Comparison of ENCODE assay signal across 22 cellular contexts in the genomic region with DNA sequence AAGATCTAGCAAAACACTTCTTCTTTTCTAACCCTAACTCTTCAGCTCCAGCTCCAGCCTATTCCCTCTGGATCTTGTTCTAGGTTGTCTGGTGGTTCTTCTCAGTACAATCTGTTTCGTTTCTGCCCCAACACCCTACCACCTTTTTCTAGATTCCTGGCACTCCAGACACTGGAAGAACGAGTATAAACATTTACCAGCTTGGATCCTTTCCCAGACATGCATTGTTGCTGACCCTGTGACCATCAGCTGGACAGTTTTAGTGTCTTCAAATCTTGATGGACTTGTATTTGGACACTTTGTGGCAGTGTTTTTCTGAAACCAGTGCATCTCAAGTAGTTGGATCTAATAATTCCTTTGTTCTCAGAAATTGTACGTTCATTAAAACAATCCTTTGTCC. TPM values are rescaled to one million over a fixed set of nuclear protein-coding genes. Genes with fewer than 3 reads are reported as not detected.
DNase-seq lines count a peak whose midpoint lies in the region; ATAC-seq, FAIRE-seq and TF ChIP-seq lines count a peak whose summit lies in the region.
"Had no signal": no experiment of that assay in that cellular context is flagged by ENCODE, and none has a peak within 500 bp of the region (broad histone marks: within the 10 kb centered on the region; RNA-seq: fewer than 3 reads in every experiment).

No MANE protein-coding gene starts in this region.

- H3K9ac ChIP-seq in liver (ENCODE audit: low read depth in 1 of 2, low read length in 2 of 2) (no peak overlapping the region), HepG2 (ENCODE audit: insufficient read depth, low read depth, low read length) (no peak overlapping the region), endodermal cell (ENCODE audit: extremely low read depth, low read length, poor library complexity, severe bottlenecking) (peak overlapping the region; percentile 41)

- H3K4me3 ChIP-seq in liver (ENCODE audit: low read depth in 1 of 3, low read length in 3 of 3): no peak overlapping the region
- no peak overlapping the region for H3K4me3 ChIP-seq in HepG2 (replicated peaks in 1 of 3; ENCODE audit: insufficient read depth in 1 of 3, low read depth in 2 of 3, low read length in 3 of 3)
- H3K4me3 ChIP-seq in endodermal cell (ENCODE audit: low read length): peak overlapping the region; percentile 36
- no peak overlapping the region for H3K4me3 ChIP-seq in right lobe of liver
- H3K4me3 ChIP-seq: SK-N-MC had no signal

- ATAC-seq in HepG2: no peak
- ATAC-seq in right lobe of liver: peak; percentile 91 to 98 (median 95)
- ATAC-seq in HG02852 (IDR thresholded peaks at IDR 0.05; ENCODE audit: unreplicated experiment): no peak
- ATAC-seq: Panc1, Right ventricle myocardium inferior had no signal

- H3K4me2 ChIP-seq in HepG2 (ENCODE audit: low read depth, low read length): no peak overlapping the region

- H3K27ac ChIP-seq in liver (ENCODE audit: low read depth in 1 of 2, low read length in 2 of 2) (no peak overlapping the region), HepG2 (ENCODE audit: extremely low read length, insufficient read depth, low read length) (no peak overlapping the region), endodermal cell (ENCODE audit: low read depth, low read length) (peak overlapping the region; percentile 12), right lobe of liver (no peak overlapping the region)
- H3K27ac ChIP-seq: C4-2B, SK-N-MC had no signal

- H3K4me3 Mint-ChIP-seq in endodermal cell: no peak overlapping the region
- H3K4me3 Mint-ChIP-seq: IgD-negative memory B cell had no signal

- DNase-seq in HepG2 (ENCODE audit: low spot score) (no peak), endodermal cell (no peak), right lobe of liver (peak in 1 of 3 donors; percentile 53), UCSD-AML1 (lab: John Stamatoyannopoulos, UW; ENCODE audit: unreplicated experiment) (no peak), NCI-H2081 treated with DMSO at 0.1 percent for 48 hours (lab: John Stamatoyannopoulos, UW) (no peak)
- DNase-seq: DMS153, EL, H7, MV-4-11, NCI-H2029, NCI-H510A, NCI-H82 had no signal

- FAIRE-seq in HepG2 (lab: Jason Lieb, UNC): no peak
- FAIRE-seq: A204.1, GM19239 had no signal

- H2AFZ ChIP-seq in HepG2 (ENCODE audit: low read length): no peak overlapping the region

- TF ChIP-seq CTCF in liver (IDR thresholded peaks at IDR 0.05; ENCODE audit: low read depth, low read length, missing input control): no peak
- TF ChIP-seq CTCF in HepG2 (CRISPR knock-in tag; IDR thresholded peaks at IDR 0.05): no peak
- no peak for TF ChIP-seq CTCF in endodermal cell (conservative IDR thresholded peaks at IDR 0.05)
- TF ChIP-seq CTCF in right lobe of liver (IDR thresholded peaks at IDR 0.05): no peak

- H3K36me3 ChIP-seq in liver (ENCODE audit: control insufficient read depth in 4 of 4, insufficient read depth in 3 of 4, low read depth in 1 of 4, low read length in 3 of 4): no peaks in the 10 kb centered on the region
- no peaks in the 10 kb centered on the region for H3K36me3 ChIP-seq in HepG2 (replicated peaks in 1 of 2; ENCODE audit: control insufficient read depth in 1 of 2, insufficient read depth in 2 of 2, low read length in 2 of 2)
- no peaks in the 10 kb centered on the region for H3K36me3 ChIP-seq in endodermal cell (ENCODE audit: control insufficient read depth, insufficient read depth, low read length)
- no peaks in the 10 kb centered on the region for H3K36me3 ChIP-seq in right lobe of liver

- no TSS peak for BruUV-seq in HepG2 (replicated peaks; lab: Mats Ljungman, UMichigan)

- peaks cover 13% of the 10 kb centered on the region for H3K27me3 Mint-ChIP-seq in endodermal cell (ENCODE audit: insufficient read depth)

- POLR2A ChIA-PET in HepG2 (lab: Yijun Ruan, JAX): no interaction called here

- in situ Hi-C loops in HepG2 (cut with HindIII; ENCODE audit: extremely low pct_ligation_motif_present, low pct_unique_long_range_greater_than_20kb): no loop called here

- H3K9me3 ChIP-seq in liver (ENCODE audit: control insufficient read depth in 4 of 4, low read length in 3 of 4) (peaks cover 0 to 8% (median 3%) of the 10 kb centered on the region in 4 donors), HepG2 (ENCODE audit: low read length) (no peaks in the 10 kb centered on the region), endodermal cell (ENCODE audit: control insufficient read depth, low read length) (peaks cover 41% of the 10 kb centered on the region), right lobe of liver (no peaks in the 10 kb centered on the region)

- CTCF ChIA-PET in HepG2 (lab: Yijun Ruan, JAX; ENCODE audit: low intra/inter-chr PET ratio, low total read pairs): no interaction called here

- no peak for TF ChIP-seq RAD21 in liver (IDR thresholded peaks at IDR 0.05)
- no peak for TF ChIP-seq RAD21 in HepG2 (CRISPR knock-in tag; IDR thresholded peaks at IDR 0.05)

- WGBS in liver: 31% methylated on average over 3 of the region's 3 CpGs
- 2% methylated on average over 3 of the region's 3 CpGs for WGBS in HepG2 (ENCODE audit: low lambda C conversion rate)
- WGBS in endodermal cell (ENCODE audit: insufficient coverage in 1 of 2, insufficient read length in 1 of 2), 2 experiments: 90 to 91% methylated on average over 2 to 3 of the region's 3 CpGs
- 28% methylated on average over 3 of the region's 3 CpGs for WGBS in right lobe of liver (ENCODE audit: insufficient coverage, low coverage, low lambda C conversion rate, missing lambda C conversion rate)

- no peaks in the 10 kb centered on the region for H4K20me1 ChIP-seq in HepG2 (ENCODE audit: insufficient read depth, low read length)

- H3K27me3 ChIP-seq in liver (ENCODE audit: control insufficient read depth in 4 of 4, insufficient read depth in 4 of 4, low read length in 3 of 4): peaks cover 0 to 3% (median under 1%) of the 10 kb centered on the region in 4 donors
- no peaks in the 10 kb centered on the region; a peak in 1 of 5 replicates for H3K27me3 ChIP-seq in HepG2 (ENCODE audit: control insufficient read depth in 1 of 2, insufficient read depth in 2 of 2, low read length in 2 of 2)
- no peaks in the 10 kb centered on the region for H3K27me3 ChIP-seq in endodermal cell (ENCODE audit: control insufficient read depth, insufficient read depth, low read length, poor library complexity, severe bottlenecking)
- H3K27me3 ChIP-seq in right lobe of liver: no peaks in the 10 kb centered on the region

- H3K27ac Mint-ChIP-seq in endodermal cell: peak overlapping the region; percentile 83
- H3K27ac Mint-ChIP-seq: IgD-negative memory B cell had no signal

- H3K4me1 ChIP-seq in liver (ENCODE audit: control insufficient read depth in 4 of 4, insufficient read depth in 4 of 4, low read length in 3 of 4): peaks cover 0 to 4% (median 3%) of the 10 kb centered on the region in 4 donors
- H3K4me1 ChIP-seq in HepG2 (ENCODE audit: insufficient read depth, low read length): no peaks in the 10 kb centered on the region
- peaks cover 13% of the 10 kb centered on the region for H3K4me1 ChIP-seq in endodermal cell (ENCODE audit: control insufficient read depth, insufficient read depth, low read length)
- peaks cover 0 to 8% (median 0%) of the 10 kb centered on the region in 4 donors for H3K4me1 ChIP-seq in right lobe of liver

- no peaks in the 10 kb centered on the region for H3K36me3 Mint-ChIP-seq in endodermal cell (ENCODE audit: low read depth)
- H3K36me3 Mint-ChIP-seq: IgD-negative memory B cell had no signal

- H3K4me1 Mint-ChIP-seq in endodermal cell: peaks cover 16% of the 10 kb centered on the region

- intact Hi-C loops in HepG2 (cut with micrococcal nuclease; ENCODE audit: unreplicated experiment) (no loop called here), right lobe of liver (cut with DNase I) (no loop called here)

- H3K9me3 Mint-ChIP-seq in endodermal cell: peaks cover 22% of the 10 kb centered on the region

- H3K79me2 ChIP-seq in HepG2 (ENCODE audit: insufficient read depth, low read length): no peaks in the 10 kb centered on the region

- TF ChIP-seq POLR2A in HepG2 (IDR thresholded peaks at IDR 0.05; ENCODE audit: insufficient read depth in 1 of 2, low read depth in 2 of 2, low read length in 2 of 2) (no peak), right lobe of liver (IDR thresholded peaks at IDR 0.05) (no peak)

- TF ChIP-seq EP300 in HepG2 (IDR thresholded peaks at IDR 0.05; ENCODE audit: low read depth in 2 of 2, low read length in 2 of 2): no peak
- no peak for TF ChIP-seq EP300 in HepG2 (CRISPR knock-in tag; IDR thresholded peaks at IDR 0.05; ENCODE audit: borderline replicate concordance)

TF ChIP-seq in HepG2, 621 proteins besides CTCF, POLR2A, EP300 and RAD21 (continues in another document):
- TF ChIP-seq ZNF562 (CRISPR knock-in tag; IDR thresholded peaks at IDR 0.05; ENCODE audit: borderline replicate concordance): no peak
- no peak for TF ChIP-seq SMC3 (IDR thresholded peaks at IDR 0.05; ENCODE audit: low read length)

RNA-seq across cellular contexts. Expression of a gene that starts 30.6 kb away (rescaled TPM):
- total RNA-seq in liver: under 1 TPM; under 0.01 to 0.08 TPM
- under 1 TPM in 1 of 2 donors, not detected in 1; 0.01 TPM for polyA plus RNA-seq in liver
- total RNA-seq in HepG2 (2016; rRNA removed; fragmentation: Illumina TruSeq; extraction: Trizol): not detected in 2 replicates
- not detected in 2 replicates for total RNA-seq in HepG2 (2016; cell fraction: cytosol; rRNA removed; fragmentation: Illumina TruSeq; extraction: Trizol; ENCODE audit: low read depth)
- not detected in 2 replicates for total RNA-seq in HepG2 (2016; cell fraction: insoluble cytoplasmic fraction; rRNA removed; fragmentation: Illumina TruSeq; extraction: Trizol)
- total RNA-seq in HepG2 (2016; cell fraction: membrane; rRNA removed; fragmentation: Illumina TruSeq; extraction: Trizol): not detected in 2 replicates
- total RNA-seq in HepG2 (2016; cell fraction: nucleus; rRNA removed; fragmentation: Illumina TruSeq; extraction: Trizol): not detected in 2 replicates
- not detected in 2 replicates for polyA plus RNA-seq in HepG2 (2011; rRNA removed)
- not detected in 2 replicates for polyA plus RNA-seq in HepG2 (2011; cell fraction: cytosol; rRNA removed)
- polyA plus RNA-seq in HepG2 (2011; cell fraction: nucleus; rRNA removed): 0.02 TPM in 2 replicates
- polyA plus RNA-seq in HepG2 (2012): not detected in 2 replicates
- not detected in 2 replicates for polyA plus RNA-seq in HepG2 (2016; cell fraction: cytosol; fragmentation: Illumina TruSeq; extraction: Trizol; ENCODE audit: low read depth)
- not detected in 2 replicates for polyA plus RNA-seq in HepG2 (2016; cell fraction: insoluble cytoplasmic fraction; fragmentation: Illumina TruSeq; extraction: Trizol; ENCODE audit: low read depth)
- polyA plus RNA-seq in HepG2 (2016; cell fraction: membrane; fragmentation: Illumina TruSeq; extraction: Trizol; ENCODE audit: low read depth): not detected in 2 replicates
- polyA plus RNA-seq in HepG2 (2016; cell fraction: nucleus; fragmentation: Illumina TruSeq; extraction: Trizol; ENCODE audit: insufficient read depth, low read depth): not detected in 2 replicates
- polyA minus RNA-seq in HepG2 (2011; rRNA and poly(A)+ RNA removed; ENCODE audit: low replicate concordance): 0.02 TPM in 1 of 2 replicates, not detected in the other
- not detected in 2 replicates for polyA minus RNA-seq in HepG2 (2011; cell fraction: cytosol; rRNA and poly(A)+ RNA removed)
- polyA minus RNA-seq in HepG2 (2011; cell fraction: nucleus; rRNA and poly(A)+ RNA removed): not detected in 2 replicates
- 1 to 10 TPM; 4.7 to 5.8 TPM for total RNA-seq in endodermal cell
- polyA plus RNA-seq in endodermal cell (2013, experiment 1 of 2): 3.9 TPM
- polyA plus RNA-seq in endodermal cell (2013, experiment 2 of 2): 5.1 TPM
- under 1 TPM in 4 of 6 experiments, not detected in 2; 0.05 to 0.09 (median 0.06) TPM for total RNA-seq in right lobe of liver
- total RNA-seq: LHCN-M2 had no signal

Comparison
In these comparisons a context has a peak if more than half of its experiments do, and no peak if none do; other contexts are left out.
1. ATAC-seq: peak in right lobe of liver (4 of 4); none in HepG2 (single experiment) and HG02852 (single experiment).